ENCODE assay signal across 29 cellular contexts in the genomic region with DNA sequence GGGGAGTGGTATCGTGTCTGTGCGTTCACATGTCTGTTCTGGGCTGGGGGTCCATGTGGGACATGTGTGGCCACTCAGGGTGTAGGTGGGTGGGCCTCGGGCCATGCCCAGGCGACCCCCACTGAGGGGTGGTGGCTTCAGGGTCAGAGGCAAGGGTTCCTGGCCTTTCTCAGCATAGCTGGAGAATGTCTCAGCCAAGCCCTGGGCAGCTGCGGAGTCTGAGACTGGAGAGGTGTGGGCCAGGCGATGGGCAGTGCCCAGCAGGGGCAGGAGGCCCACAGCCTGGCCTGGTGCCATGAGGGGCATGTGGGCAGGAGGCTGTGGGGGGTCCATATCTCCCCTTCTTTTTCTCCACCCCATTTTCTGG. TPM values are rescaled to one million over a fixed set of nuclear protein-coding genes. Genes with fewer than 3 reads are reported as not detected.
"Had no signal": no experiment of that assay in that cellular context is flagged by ENCODE, and none has a peak within 500 bp of the region (broad histone marks: within the 10 kb centered on the region; RNA-seq: fewer than 3 reads in every experiment).

No MANE protein-coding gene starts in this region.

- H3K4me3 ChIP-seq: ascending aorta, cardiac muscle cell, PC-9 had no signal

- H3K27ac ChIP-seq: ascending aorta, cardiac muscle cell, KMS-11, PC-9, RWPE1 had no signal

- H2AFZ ChIP-seq: PC-9 had no signal

- FAIRE-seq: RCC 7860 had no signal

- H3K9me3 ChIP-seq: ascending aorta had no signal

- H3K4me2 ChIP-seq: KMS-11, PC-9 had no signal

- H3K27me3 ChIP-seq: ascending aorta, cardiac muscle cell had no signal

- DNase-seq: activated CD4-positive, alpha-beta T cell treated with anti-CD3 and anti-CD28 coated beads for 1 hour; activated CD4-positive, alpha-beta T cell treated with anti-CD3 and anti-CD28 coated beads for 48 hours; activated CD4-positive, CD25-positive, alpha-beta regulatory T cell; activated CD8-positive, alpha-beta T cell treated with anti-CD3 and anti-CD28 coated beads for 36 hours; activated effector memory CD4-positive, alpha-beta T cell treated with anti-CD3 and anti-CD28 coated beads, Interleukin-2, amount 50 U/mL, for 16 hours; activated naive CD4-positive, alpha-beta T cell; activated naive CD4-positive, alpha-beta T cell treated with anti-CD3 and anti-CD28 coated beads, Interleukin-2, amount 50 U/mL, for 16 hours; activated naive CD8-positive, alpha-beta T cell treated with anti-CD3 and anti-CD28 coated beads for 36 hours; activated T-cell treated with anti-CD3 and anti-CD28 coated beads, Interleukin-2, amount 50 U/mL, for 1 hour; activated T-cell treated with anti-CD3 and anti-CD28 coated beads, Interleukin-2, amount 50 U/mL, for 72 hours; amniotic stem cell; MM.1S; MV-4-11; NCI-H1092; NCI-H1436 treated with DMSO at 0.1 percent for 48 hours; NCI-H1694 treated with DMSO at 0.1 percent for 48 hours; NCI-H2029; NCI-H526 treated with DMSO at 0.1 percent for 48 hours; Right ventricle myocardium superior; SW 1271; T1000; WERI-Rb-1 had no signal

- H3K9ac ChIP-seq: KMS-11 had no signal

- ATAC-seq: activated CD8-positive, alpha-beta T cell treated with anti-CD3 and anti-CD28 coated beads for 36 hours; activated T-helper 17 cell treated with anti-CD3 and anti-CD28 coated beads, Interleukin-2, amount 50 U/mL, for 72 hours had no signal

- H3K36me3 ChIP-seq: ascending aorta, cardiac muscle cell, WERI-Rb-1 had no signal

RNA-seq across cellular contexts. Expression of a gene that starts 1.2 kb away (rescaled TPM):
- total RNA-seq: ascending aorta had no signal
